13 cellular contexts compared by ENCODE assay signal in the genomic region with DNA sequence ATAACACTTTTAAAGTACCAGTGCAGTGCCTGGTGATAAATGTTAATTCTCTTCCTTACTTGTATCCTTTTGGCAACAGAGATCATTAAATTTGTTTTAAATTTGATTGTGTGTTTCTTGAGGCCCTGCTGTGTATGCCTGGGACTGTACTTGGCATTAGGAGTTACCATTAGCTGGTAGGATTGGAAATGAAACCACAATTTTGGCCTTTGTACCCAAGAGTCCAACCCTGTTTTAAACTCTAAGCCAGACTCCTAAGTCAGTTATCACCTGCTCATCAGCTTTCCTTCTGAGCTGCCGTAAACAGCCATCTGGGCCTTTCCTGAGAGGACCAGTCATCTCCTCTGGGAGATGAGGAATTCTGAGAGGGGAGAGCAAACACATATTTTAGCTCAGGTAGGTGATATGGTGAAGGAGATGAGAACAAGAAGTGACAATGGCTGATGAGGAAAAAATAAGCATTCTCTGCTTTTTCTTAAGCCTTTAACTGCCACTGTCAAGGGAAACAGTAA.
A peak's percentile ranks its signal among the peaks of the same experiment; 100 is the strongest.
DNase-seq lines count a peak whose midpoint lies in the region; ATAC-seq and TF ChIP-seq lines count a peak whose summit lies in the region.
"Had no signal": no experiment of that assay in that cellular context is flagged by ENCODE, and none has a peak within 500 bp of the region (broad histone marks: within the 10 kb centered on the region; RNA-seq: fewer than 3 reads in every experiment).

No MANE protein-coding gene starts in this region.

- H3K9me2 ChIP-seq in OCI-LY7 (ENCODE audit: insufficient read depth, low read length), result no peaks in the 10 kb centered on the region

- H3K27ac ChIP-seq in OCI-LY7 (ENCODE audit: low read depth, low read length, poor library complexity, severe bottlenecking), result peak overlapping the region; percentile 84
- H3K27ac ChIP-seq: SJCRH30 had no signal

- H3K9me3 ChIP-seq in OCI-LY7 (ENCODE audit: low read length), result no peaks in the 10 kb centered on the region
- H3K9me3 ChIP-seq: SJCRH30, testis had no signal

- H3K4me1 ChIP-seq in OCI-LY7 (ENCODE audit: insufficient read depth, low read length, poor library complexity, severe bottlenecking), result peaks cover 74% of the 10 kb centered on the region

- peak overlapping the region; percentile 14 for H3K27ac Mint-ChIP-seq in T-helper 1 cell treated with Interleukin-12 subunit alpha and Interleukin-12 subunit beta and Interleukin-4 antibody, amounts not matched to agents 30 μg/mL and 1 μg/mL, for 36 hours
- peak overlapping the region in 4 of 6 donors; percentile 8 to 66 (median 64) for H3K27ac Mint-ChIP-seq in immature natural killer cell
- peak overlapping the region; percentile 95 for H3K27ac Mint-ChIP-seq in stimulated activated naive B cell treated with anti-CD40 and anti-IgM and Interleukin-4, amounts not matched to agents 10 μg/mL and 1 μg/mL and 100 μg/mL, for 72 hours
- H3K27ac Mint-ChIP-seq in activated CD8-positive, alpha-beta T cell treated with anti-CD3 and anti-CD28 coated beads, Interleukin-2, amount 10 ng/mL, durations not matched to agents 7 days and 5 days, result no peak overlapping the region
- H3K27ac Mint-ChIP-seq: activated CD8-positive, alpha-beta memory T cell treated with anti-CD3 and anti-CD28 coated beads, Interleukin-2, amount 10 ng/mL, durations not matched to agents 7 days and 5 days had no signal

- peaks cover 32% of the 10 kb centered on the region for H3K36me3 ChIP-seq in OCI-LY7 (ENCODE audit: insufficient read depth, low read length)
- H3K36me3 ChIP-seq: SJCRH30 had no signal

- DNase-seq in T-helper 1 cell (no peak), OCI-LY7 (ENCODE audit: low spot score) (no peak), immature natural killer cell (no peak)
- DNase-seq in stimulated activated naive B cell treated with anti-CD40 and anti-IgM and Interleukin-4, amounts not matched to agents 10 μg/mL and 1 μg/mL and 100 μg/mL, for 72 hours, result no peak
- no peak for DNase-seq in activated CD8-positive, alpha-beta T cell treated with anti-CD3 and anti-CD28 coated beads, Interleukin-2, amount 10 ng/mL, durations not matched to agents 7 days and 5 days
- DNase-seq: ACHN; activated CD8-positive, alpha-beta memory T cell treated with anti-CD3 and anti-CD28 coated beads, Interleukin-2, amount 10 ng/mL, durations not matched to agents 7 days and 5 days; foreskin melanocyte; SJCRH30; testis had no signal

- H3K4me3 ChIP-seq in OCI-LY7 (ENCODE audit: low read depth, low read length, poor library complexity, severe bottlenecking), result peak overlapping the region; percentile 41
- H3K4me3 ChIP-seq: SJCRH30, testis had no signal

- no peak for TF ChIP-seq CTCF in OCI-LY7 (conservative IDR thresholded peaks at IDR 0.05; ENCODE audit: low read length)

- intact Hi-C loops in OCI-LY7 (cut with micrococcal nuclease; ENCODE audit: unreplicated experiment), result loop anchor here (1.0 to 2.0 kb wide), 2 partner anchors 20 to 78 kb away; no protein-coding TSS in a partner anchor

- H3K79me2 ChIP-seq in OCI-LY7 (ENCODE audit: insufficient read depth, low read depth, low read length), result peaks cover 99% of the 10 kb centered on the region

- H3K4me2 ChIP-seq in OCI-LY7 (ENCODE audit: low read length), result peak overlapping the region; percentile 84

- POLR2A ChIA-PET in OCI-LY7 (lab: Charles Lee), result interaction anchor here (0.5 to 1.5 kb wide), 5 partner anchors 10 to 45 kb away, joined by 3 to 7 read pairs (median 4); no protein-coding TSS in a partner anchor
- POLR2A ChIA-PET in activated CD8-positive, alpha-beta T cell treated with anti-CD3 and anti-CD28 coated beads, Interleukin-2, amount 10 ng/mL, durations not matched to agents 7 days and 5 days (lab: Charles Lee), result no interaction called here

- H2AFZ ChIP-seq in OCI-LY7 (ENCODE audit: low read length), result no peak overlapping the region

- peaks cover 25% of the 10 kb centered on the region for H4K20me1 ChIP-seq in OCI-LY7 (ENCODE audit: insufficient read depth, low read length)

- no peaks in the 10 kb centered on the region for H3K27me3 Mint-ChIP-seq in T-helper 1 cell treated with Interleukin-12 subunit alpha and Interleukin-12 subunit beta and Interleukin-4 antibody, amounts not matched to agents 30 μg/mL and 1 μg/mL, for 36 hours (ENCODE audit: low read depth)
- peaks cover 0 to 4% (median 3%) of the 10 kb centered on the region in 3 donors for H3K27me3 Mint-ChIP-seq in immature natural killer cell (ENCODE audit: low read depth in 3 of 3)
- H3K27me3 Mint-ChIP-seq in stimulated activated naive B cell treated with anti-CD40 and anti-IgM and Interleukin-4, amounts not matched to agents 10 μg/mL and 1 μg/mL and 100 μg/mL, for 72 hours, result no peaks in the 10 kb centered on the region
- H3K27me3 Mint-ChIP-seq in activated CD8-positive, alpha-beta T cell treated with anti-CD3 and anti-CD28 coated beads, Interleukin-2, amount 10 ng/mL, durations not matched to agents 7 days and 5 days (ENCODE audit: low read depth), result no peaks in the 10 kb centered on the region
- H3K27me3 Mint-ChIP-seq: activated CD8-positive, alpha-beta memory T cell treated with anti-CD3 and anti-CD28 coated beads, Interleukin-2, amount 10 ng/mL, durations not matched to agents 7 days and 5 days had no signal

- CTCF ChIA-PET in OCI-LY7 (lab: Charles Lee; ENCODE audit: unreplicated experiment), result no interaction called here
- CTCF ChIA-PET in activated CD8-positive, alpha-beta T cell treated with anti-CD3 and anti-CD28 coated beads, Interleukin-2, amount 10 ng/mL, durations not matched to agents 7 days and 5 days (lab: Charles Lee), result interaction anchor here (1.1 kb wide), 1 partner anchor 17 kb away, joined by 4 read pairs; no protein-coding TSS in a partner anchor

- H3K4me3 Mint-ChIP-seq in T-helper 1 cell treated with Interleukin-12 subunit alpha and Interleukin-12 subunit beta and Interleukin-4 antibody, amounts not matched to agents 30 μg/mL and 1 μg/mL, for 36 hours, result no peak overlapping the region
- H3K4me3 Mint-ChIP-seq in immature natural killer cell, result no peak overlapping the region
- H3K4me3 Mint-ChIP-seq in stimulated activated naive B cell treated with anti-CD40 and anti-IgM and Interleukin-4, amounts not matched to agents 10 μg/mL and 1 μg/mL and 100 μg/mL, for 72 hours, result peak overlapping the region in 1 of 2 donors; percentile 28
- H3K4me3 Mint-ChIP-seq in activated CD8-positive, alpha-beta T cell treated with anti-CD3 and anti-CD28 coated beads, Interleukin-2, amount 10 ng/mL, durations not matched to agents 7 days and 5 days, result no peak overlapping the region
- H3K4me3 Mint-ChIP-seq: activated CD8-positive, alpha-beta memory T cell treated with anti-CD3 and anti-CD28 coated beads, Interleukin-2, amount 10 ng/mL, durations not matched to agents 7 days and 5 days had no signal

- H3K36me3 Mint-ChIP-seq in T-helper 1 cell treated with Interleukin-12 subunit alpha and Interleukin-12 subunit beta and Interleukin-4 antibody, amounts not matched to agents 30 μg/mL and 1 μg/mL, for 36 hours (ENCODE audit: low read depth), result peaks cover 35% of the 10 kb centered on the region
- peaks cover 0 to 10% (median 5%) of the 10 kb centered on the region in 3 donors for H3K36me3 Mint-ChIP-seq in immature natural killer cell
- peaks cover 5 to 32% of the 10 kb centered on the region in 2 donors for H3K36me3 Mint-ChIP-seq in stimulated activated naive B cell treated with anti-CD40 and anti-IgM and Interleukin-4, amounts not matched to agents 10 μg/mL and 1 μg/mL and 100 μg/mL, for 72 hours
- H3K36me3 Mint-ChIP-seq in activated CD8-positive, alpha-beta T cell treated with anti-CD3 and anti-CD28 coated beads, Interleukin-2, amount 10 ng/mL, durations not matched to agents 7 days and 5 days (ENCODE audit: low read depth), result peaks cover 16% of the 10 kb centered on the region

- H3K9me3 Mint-ChIP-seq in T-helper 1 cell treated with Interleukin-12 subunit alpha and Interleukin-12 subunit beta and Interleukin-4 antibody, amounts not matched to agents 30 μg/mL and 1 μg/mL, for 36 hours, result no peaks in the 10 kb centered on the region
- H3K9me3 Mint-ChIP-seq in immature natural killer cell, result no peaks in the 10 kb centered on the region
- H3K9me3 Mint-ChIP-seq in stimulated activated naive B cell treated with anti-CD40 and anti-IgM and Interleukin-4, amounts not matched to agents 10 μg/mL and 1 μg/mL and 100 μg/mL, for 72 hours, result no peaks in the 10 kb centered on the region
- no peaks in the 10 kb centered on the region for H3K9me3 Mint-ChIP-seq in activated CD8-positive, alpha-beta T cell treated with anti-CD3 and anti-CD28 coated beads, Interleukin-2, amount 10 ng/mL, durations not matched to agents 7 days and 5 days (ENCODE audit: insufficient read depth)

- no TSS peak for BruUV-seq in OCI-LY7 (replicated peaks; lab: Mats Ljungman, UMichigan)

- ATAC-seq in stimulated activated naive B cell treated with anti-CD40 and anti-IgM and Interleukin-4, amounts not matched to agents 10 μg/mL and 1 μg/mL and 100 μg/mL, for 72 hours (replicated peaks), result no peak
- ATAC-seq in HG03159 (IDR thresholded peaks at IDR 0.05; ENCODE audit: unreplicated experiment), result no peak
- ATAC-seq in activated CD8-positive, alpha-beta T cell treated with anti-CD3 and anti-CD28 coated beads, Interleukin-2, amount 10 ng/mL, durations not matched to agents 7 days and 5 days, result no peak
- no peak for ATAC-seq in HG03025 (IDR thresholded peaks at IDR 0.05; ENCODE audit: low FRiP score, unreplicated experiment)
- ATAC-seq: activated CD8-positive, alpha-beta memory T cell treated with anti-CD3 and anti-CD28 coated beads, Interleukin-2, amount 10 ng/mL, durations not matched to agents 7 days and 5 days had no signal

- H3K4me1 Mint-ChIP-seq in T-helper 1 cell treated with Interleukin-12 subunit alpha and Interleukin-12 subunit beta and Interleukin-4 antibody, amounts not matched to agents 30 μg/mL and 1 μg/mL, for 36 hours (ENCODE audit: low read depth), result peaks cover 78% of the 10 kb centered on the region
- H3K4me1 Mint-ChIP-seq in immature natural killer cell, result peaks cover 84 to 93% of the 10 kb centered on the region in 2 donors
- H3K4me1 Mint-ChIP-seq in stimulated activated naive B cell treated with anti-CD40 and anti-IgM and Interleukin-4, amounts not matched to agents 10 μg/mL and 1 μg/mL and 100 μg/mL, for 72 hours, result peaks cover 72 to 91% of the 10 kb centered on the region in 2 donors
- peaks cover 50% of the 10 kb centered on the region for H3K4me1 Mint-ChIP-seq in activated CD8-positive, alpha-beta T cell treated with anti-CD3 and anti-CD28 coated beads, Interleukin-2, amount 10 ng/mL, durations not matched to agents 7 days and 5 days (ENCODE audit: low read depth)
